1 cellular context compared by ENCODE assay signal in the genomic region with DNA sequence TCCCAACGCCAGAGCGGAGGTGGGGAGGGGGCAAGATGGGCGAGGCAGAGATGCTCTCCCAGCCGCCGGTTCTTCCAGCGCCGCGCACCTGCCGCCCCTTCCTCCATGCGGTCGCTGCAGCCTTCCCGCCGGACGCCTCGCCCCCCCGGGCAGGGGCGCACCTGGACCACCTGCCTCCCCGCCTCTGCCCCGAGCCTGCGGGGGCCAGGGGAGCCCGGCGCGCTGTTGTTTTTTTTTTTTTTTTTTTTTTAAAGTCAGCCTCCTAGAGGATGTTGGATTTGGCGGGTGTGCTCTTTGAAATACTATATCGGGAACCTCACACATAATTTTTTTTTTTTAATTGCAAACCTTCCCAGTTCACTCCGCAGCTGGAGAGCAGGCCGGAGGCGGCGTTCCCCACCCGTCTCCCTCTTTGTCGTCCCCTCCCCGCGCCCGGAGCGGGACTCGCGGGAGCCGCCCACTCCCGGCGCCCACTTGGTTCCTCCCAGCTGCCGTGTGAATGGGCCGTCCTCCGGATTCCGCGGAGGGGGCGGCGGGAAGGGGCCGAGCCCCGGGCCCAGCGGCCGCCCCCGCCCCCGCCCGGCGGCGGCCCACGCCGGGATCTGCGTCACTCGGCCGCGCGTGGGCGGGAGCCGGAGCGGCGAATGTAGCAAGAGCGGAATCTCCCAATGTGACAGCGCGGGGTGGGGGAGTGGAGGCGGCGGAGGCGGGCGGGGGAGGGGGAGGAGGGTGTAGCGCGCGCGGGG.
TF ChIP-seq lines count a peak whose summit lies in the region.

No MANE protein-coding gene starts in this region.

TF ChIP-seq in GM12878, 131 proteins besides CTCF, POLR2A, EP300 and RAD21 (continued from another document and continues in another):
- TF ChIP-seq, protein P1, sequence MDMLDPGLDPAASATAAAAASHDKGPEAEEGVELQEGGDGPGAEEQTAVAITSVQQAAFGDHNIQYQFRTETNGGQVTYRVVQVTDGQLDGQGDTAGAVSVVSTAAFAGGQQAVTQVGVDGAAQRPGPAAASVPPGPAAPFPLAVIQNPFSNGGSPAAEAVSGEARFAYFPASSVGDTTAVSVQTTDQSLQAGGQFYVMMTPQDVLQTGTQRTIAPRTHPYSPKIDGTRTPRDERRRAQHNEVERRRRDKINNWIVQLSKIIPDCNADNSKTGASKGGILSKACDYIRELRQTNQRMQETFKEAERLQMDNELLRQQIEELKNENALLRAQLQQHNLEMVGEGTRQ (IDR thresholded peaks at IDR 0.05; ENCODE audit: borderline replicate concordance, low read depth, low read length): no peak
- TF ChIP-seq SP1 (IDR thresholded peaks at IDR 0.05; ENCODE audit: low read depth, low read length) (no peak), BCL11A (IDR thresholded peaks at IDR 0.05; ENCODE audit: low read depth, low read length) (peak; percentile 54), POLR2AphosphoS2 (IDR thresholded peaks at IDR 0.05; ENCODE audit: low read depth, low read length) (no peak), GATAD2B (conservative IDR thresholded peaks at IDR 0.05; ENCODE audit: low read depth) (peak; percentile 36; the same call in 1 of the 2 replicates), CREM (IDR thresholded peaks at IDR 0.05; ENCODE audit: low read depth) (peak; percentile 74), MYB (IDR thresholded peaks at IDR 0.05; ENCODE audit: borderline replicate concordance, low read depth, low read length) (no peak), BACH1 (IDR thresholded peaks at IDR 0.05; ENCODE audit: borderline replicate concordance) (peak; percentile 91), PAX8 (IDR thresholded peaks at IDR 0.05) (no peak), IKZF2 (IDR thresholded peaks at IDR 0.05) (peak; percentile 24 to 46; a peak in 2 of 4 replicates), TBL1XR1 (IDR thresholded peaks at IDR 0.05; ENCODE audit: low read depth, low read length) (no peak), TCF12 (IDR thresholded peaks at IDR 0.05; ENCODE audit: low read depth, low read length) (peak; percentile 74), ZNF217 (IDR thresholded peaks at IDR 0.05) (no peak), MEF2B (IDR thresholded peaks at IDR 0.05; ENCODE audit: partially characterized antibody, poor library complexity, severe bottlenecking) (no peak), DPF2 (IDR thresholded peaks at IDR 0.05) (peak; percentile 82), CHD1 (IDR thresholded peaks at IDR 0.05; ENCODE audit: low read depth, low read length) (0 out of 2 replicates have a peak, but pooled peaks have one; percentile 83), JUND (IDR thresholded peaks at IDR 0.05; ENCODE audit: low read depth, low read length) (peak; percentile 79; the same call in 1 of the 2 replicates), CHD2 (IDR thresholded peaks at IDR 0.05; ENCODE audit: borderline replicate concordance, low read depth, low read length) (peak; percentile 32; the same call in 1 of the 2 replicates), KAT2A (conservative IDR thresholded peaks at IDR 0.05; ENCODE audit: control insufficient read depth, low read depth, low read length) (no peak), TCF3 (IDR thresholded peaks at IDR 0.05; ENCODE audit: borderline replicate concordance, insufficient read depth, low read depth, low read length) (0 out of 2 replicates have a peak, but pooled peaks have one; percentile 48), TARDBP (IDR thresholded peaks at IDR 0.05; ENCODE audit: borderline replicate concordance) (0 out of 2 replicates have a peak, but pooled peaks have one; percentile 43), BHLHE40 (IDR thresholded peaks at IDR 0.05; ENCODE audit: borderline replicate concordance in 1 of 2, low read depth in 2 of 2, low read length in 1 of 2) (peak; percentile 76 to 77), CREB1 (IDR thresholded peaks at IDR 0.05; ENCODE audit: low read depth) (peak; percentile 68), MEF2A (IDR thresholded peaks at IDR 0.05; ENCODE audit: insufficient read depth, low read depth, low read length) (peak; percentile 59; the same call in 1 of the 2 replicates), POU2F2 (IDR thresholded peaks at IDR 0.05; ENCODE audit: borderline replicate concordance, low read depth, low read length) (peak; percentile 8; the same call in 1 of the 3 replicates), SMARCA5 (IDR thresholded peaks at IDR 0.05) (peak; percentile 38), ZSCAN29 (IDR thresholded peaks at IDR 0.05) (0 out of 2 replicates have a peak, but pooled peaks have one; percentile 64), RB1 (IDR thresholded peaks at IDR 0.05; ENCODE audit: borderline replicate concordance) (0 out of 2 replicates have a peak, but pooled peaks have one; percentile 12), ASH2L (IDR thresholded peaks at IDR 0.05; ENCODE audit: borderline replicate concordance, low read depth) (no peak), KLF5 (IDR thresholded peaks at IDR 0.05; ENCODE audit: partially characterized antibody) (peak; percentile 91), HDAC6 (IDR thresholded peaks at IDR 0.05; ENCODE audit: unreplicated experiment) (no peak), ZNF207 (IDR thresholded peaks at IDR 0.05; ENCODE audit: borderline replicate concordance) (peak; percentile 45; the same call in 1 of the 2 replicates), CBFB (IDR thresholded peaks at IDR 0.05; ENCODE audit: low read depth) (no peak), ATF7 (IDR thresholded peaks at IDR 0.05; ENCODE audit: low read depth) (peak; percentile 89)
- TF ChIP-seq, protein P2, sequence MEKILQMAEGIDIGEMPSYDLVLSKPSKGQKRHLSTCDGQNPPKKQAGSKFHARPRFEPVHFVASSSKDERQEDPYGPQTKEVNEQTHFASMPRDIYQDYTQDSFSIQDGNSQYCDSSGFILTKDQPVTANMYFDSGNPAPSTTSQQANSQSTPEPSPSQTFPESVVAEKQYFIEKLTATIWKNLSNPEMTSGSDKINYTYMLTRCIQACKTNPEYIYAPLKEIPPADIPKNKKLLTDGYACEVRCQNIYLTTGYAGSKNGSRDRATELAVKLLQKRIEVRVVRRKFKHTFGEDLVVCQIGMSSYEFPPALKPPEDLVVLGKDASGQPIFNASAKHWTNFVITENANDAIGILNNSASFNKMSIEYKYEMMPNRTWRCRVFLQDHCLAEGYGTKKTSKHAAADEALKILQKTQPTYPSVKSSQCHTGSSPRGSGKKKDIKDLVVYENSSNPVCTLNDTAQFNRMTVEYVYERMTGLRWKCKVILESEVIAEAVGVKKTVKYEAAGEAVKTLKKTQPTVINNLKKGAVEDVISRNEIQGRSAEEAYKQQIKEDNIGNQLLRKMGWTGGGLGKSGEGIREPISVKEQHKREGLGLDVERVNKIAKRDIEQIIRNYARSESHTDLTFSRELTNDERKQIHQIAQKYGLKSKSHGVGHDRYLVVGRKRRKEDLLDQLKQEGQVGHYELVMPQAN (conservative IDR thresholded peaks at IDR 0.05): peak; percentile 42; the same call in 1 of the 2 replicates
- TF ChIP-seq, protein P3, sequence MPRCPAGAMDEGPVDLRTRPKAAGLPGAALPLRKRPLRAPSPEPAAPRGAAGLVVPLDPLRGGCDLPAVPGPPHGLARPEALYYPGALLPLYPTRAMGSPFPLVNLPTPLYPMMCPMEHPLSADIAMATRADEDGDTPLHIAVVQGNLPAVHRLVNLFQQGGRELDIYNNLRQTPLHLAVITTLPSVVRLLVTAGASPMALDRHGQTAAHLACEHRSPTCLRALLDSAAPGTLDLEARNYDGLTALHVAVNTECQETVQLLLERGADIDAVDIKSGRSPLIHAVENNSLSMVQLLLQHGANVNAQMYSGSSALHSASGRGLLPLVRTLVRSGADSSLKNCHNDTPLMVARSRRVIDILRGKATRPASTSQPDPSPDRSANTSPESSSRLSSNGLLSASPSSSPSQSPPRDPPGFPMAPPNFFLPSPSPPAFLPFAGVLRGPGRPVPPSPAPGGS (IDR thresholded peaks at IDR 0.05; ENCODE audit: borderline replicate concordance, insufficient read depth, low read depth, low read length, poor library complexity, severe bottlenecking): peak; percentile 12
- TF ChIP-seq, protein P4, sequence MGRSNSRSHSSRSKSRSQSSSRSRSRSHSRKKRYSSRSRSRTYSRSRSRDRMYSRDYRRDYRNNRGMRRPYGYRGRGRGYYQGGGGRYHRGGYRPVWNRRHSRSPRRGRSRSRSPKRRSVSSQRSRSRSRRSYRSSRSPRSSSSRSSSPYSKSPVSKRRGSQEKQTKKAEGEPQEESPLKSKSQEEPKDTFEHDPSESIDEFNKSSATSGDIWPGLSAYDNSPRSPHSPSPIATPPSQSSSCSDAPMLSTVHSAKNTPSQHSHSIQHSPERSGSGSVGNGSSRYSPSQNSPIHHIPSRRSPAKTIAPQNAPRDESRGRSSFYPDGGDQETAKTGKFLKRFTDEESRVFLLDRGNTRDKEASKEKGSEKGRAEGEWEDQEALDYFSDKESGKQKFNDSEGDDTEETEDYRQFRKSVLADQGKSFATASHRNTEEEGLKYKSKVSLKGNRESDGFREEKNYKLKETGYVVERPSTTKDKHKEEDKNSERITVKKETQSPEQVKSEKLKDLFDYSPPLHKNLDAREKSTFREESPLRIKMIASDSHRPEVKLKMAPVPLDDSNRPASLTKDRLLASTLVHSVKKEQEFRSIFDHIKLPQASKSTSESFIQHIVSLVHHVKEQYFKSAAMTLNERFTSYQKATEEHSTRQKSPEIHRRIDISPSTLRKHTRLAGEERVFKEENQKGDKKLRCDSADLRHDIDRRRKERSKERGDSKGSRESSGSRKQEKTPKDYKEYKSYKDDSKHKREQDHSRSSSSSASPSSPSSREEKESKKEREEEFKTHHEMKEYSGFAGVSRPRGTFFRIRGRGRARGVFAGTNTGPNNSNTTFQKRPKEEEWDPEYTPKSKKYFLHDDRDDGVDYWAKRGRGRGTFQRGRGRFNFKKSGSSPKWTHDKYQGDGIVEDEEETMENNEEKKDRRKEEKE (IDR thresholded peaks at IDR 0.05): peak; percentile 74; the same call in 1 of the 2 replicates
- TF ChIP-seq, protein P5, sequence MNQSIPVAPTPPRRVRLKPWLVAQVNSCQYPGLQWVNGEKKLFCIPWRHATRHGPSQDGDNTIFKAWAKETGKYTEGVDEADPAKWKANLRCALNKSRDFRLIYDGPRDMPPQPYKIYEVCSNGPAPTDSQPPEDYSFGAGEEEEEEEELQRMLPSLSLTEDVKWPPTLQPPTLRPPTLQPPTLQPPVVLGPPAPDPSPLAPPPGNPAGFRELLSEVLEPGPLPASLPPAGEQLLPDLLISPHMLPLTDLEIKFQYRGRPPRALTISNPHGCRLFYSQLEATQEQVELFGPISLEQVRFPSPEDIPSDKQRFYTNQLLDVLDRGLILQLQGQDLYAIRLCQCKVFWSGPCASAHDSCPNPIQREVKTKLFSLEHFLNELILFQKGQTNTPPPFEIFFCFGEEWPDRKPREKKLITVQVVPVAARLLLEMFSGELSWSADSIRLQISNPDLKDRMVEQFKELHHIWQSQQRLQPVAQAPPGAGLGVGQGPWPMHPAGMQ (IDR thresholded peaks at IDR 0.05; ENCODE audit: borderline replicate concordance): no peak
- TF ChIP-seq, protein P6, sequence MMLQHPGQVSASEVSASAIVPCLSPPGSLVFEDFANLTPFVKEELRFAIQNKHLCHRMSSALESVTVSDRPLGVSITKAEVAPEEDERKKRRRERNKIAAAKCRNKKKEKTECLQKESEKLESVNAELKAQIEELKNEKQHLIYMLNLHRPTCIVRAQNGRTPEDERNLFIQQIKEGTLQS (IDR thresholded peaks at IDR 0.05; ENCODE audit: borderline replicate concordance, extremely low read depth, low read depth, low read length): no peak
- TF ChIP-seq, protein P7, sequence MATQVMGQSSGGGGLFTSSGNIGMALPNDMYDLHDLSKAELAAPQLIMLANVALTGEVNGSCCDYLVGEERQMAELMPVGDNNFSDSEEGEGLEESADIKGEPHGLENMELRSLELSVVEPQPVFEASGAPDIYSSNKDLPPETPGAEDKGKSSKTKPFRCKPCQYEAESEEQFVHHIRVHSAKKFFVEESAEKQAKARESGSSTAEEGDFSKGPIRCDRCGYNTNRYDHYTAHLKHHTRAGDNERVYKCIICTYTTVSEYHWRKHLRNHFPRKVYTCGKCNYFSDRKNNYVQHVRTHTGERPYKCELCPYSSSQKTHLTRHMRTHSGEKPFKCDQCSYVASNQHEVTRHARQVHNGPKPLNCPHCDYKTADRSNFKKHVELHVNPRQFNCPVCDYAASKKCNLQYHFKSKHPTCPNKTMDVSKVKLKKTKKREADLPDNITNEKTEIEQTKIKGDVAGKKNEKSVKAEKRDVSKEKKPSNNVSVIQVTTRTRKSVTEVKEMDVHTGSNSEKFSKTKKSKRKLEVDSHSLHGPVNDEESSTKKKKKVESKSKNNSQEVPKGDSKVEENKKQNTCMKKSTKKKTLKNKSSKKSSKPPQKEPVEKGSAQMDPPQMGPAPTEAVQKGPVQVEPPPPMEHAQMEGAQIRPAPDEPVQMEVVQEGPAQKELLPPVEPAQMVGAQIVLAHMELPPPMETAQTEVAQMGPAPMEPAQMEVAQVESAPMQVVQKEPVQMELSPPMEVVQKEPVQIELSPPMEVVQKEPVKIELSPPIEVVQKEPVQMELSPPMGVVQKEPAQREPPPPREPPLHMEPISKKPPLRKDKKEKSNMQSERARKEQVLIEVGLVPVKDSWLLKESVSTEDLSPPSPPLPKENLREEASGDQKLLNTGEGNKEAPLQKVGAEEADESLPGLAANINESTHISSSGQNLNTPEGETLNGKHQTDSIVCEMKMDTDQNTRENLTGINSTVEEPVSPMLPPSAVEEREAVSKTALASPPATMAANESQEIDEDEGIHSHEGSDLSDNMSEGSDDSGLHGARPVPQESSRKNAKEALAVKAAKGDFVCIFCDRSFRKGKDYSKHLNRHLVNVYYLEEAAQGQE (IDR thresholded peaks at IDR 0.05; ENCODE audit: low read depth, low read length): peak; percentile 19; the same call in 1 of the 2 replicates
- TF ChIP-seq, protein P8, sequence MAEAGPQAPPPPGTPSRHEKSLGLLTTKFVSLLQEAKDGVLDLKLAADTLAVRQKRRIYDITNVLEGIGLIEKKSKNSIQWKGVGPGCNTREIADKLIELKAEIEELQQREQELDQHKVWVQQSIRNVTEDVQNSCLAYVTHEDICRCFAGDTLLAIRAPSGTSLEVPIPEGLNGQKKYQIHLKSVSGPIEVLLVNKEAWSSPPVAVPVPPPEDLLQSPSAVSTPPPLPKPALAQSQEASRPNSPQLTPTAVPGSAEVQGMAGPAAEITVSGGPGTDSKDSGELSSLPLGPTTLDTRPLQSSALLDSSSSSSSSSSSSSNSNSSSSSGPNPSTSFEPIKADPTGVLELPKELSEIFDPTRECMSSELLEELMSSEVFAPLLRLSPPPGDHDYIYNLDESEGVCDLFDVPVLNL (IDR thresholded peaks at IDR 0.05; ENCODE audit: low read depth, low read length): no peak
- TF ChIP-seq, protein P9, sequence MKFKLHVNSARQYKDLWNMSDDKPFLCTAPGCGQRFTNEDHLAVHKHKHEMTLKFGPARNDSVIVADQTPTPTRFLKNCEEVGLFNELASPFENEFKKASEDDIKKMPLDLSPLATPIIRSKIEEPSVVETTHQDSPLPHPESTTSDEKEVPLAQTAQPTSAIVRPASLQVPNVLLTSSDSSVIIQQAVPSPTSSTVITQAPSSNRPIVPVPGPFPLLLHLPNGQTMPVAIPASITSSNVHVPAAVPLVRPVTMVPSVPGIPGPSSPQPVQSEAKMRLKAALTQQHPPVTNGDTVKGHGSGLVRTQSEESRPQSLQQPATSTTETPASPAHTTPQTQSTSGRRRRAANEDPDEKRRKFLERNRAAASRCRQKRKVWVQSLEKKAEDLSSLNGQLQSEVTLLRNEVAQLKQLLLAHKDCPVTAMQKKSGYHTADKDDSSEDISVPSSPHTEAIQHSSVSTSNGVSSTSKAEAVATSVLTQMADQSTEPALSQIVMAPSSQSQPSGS (IDR thresholded peaks at IDR 0.05; ENCODE audit: low read length): no peak
- TF ChIP-seq, protein P10, sequence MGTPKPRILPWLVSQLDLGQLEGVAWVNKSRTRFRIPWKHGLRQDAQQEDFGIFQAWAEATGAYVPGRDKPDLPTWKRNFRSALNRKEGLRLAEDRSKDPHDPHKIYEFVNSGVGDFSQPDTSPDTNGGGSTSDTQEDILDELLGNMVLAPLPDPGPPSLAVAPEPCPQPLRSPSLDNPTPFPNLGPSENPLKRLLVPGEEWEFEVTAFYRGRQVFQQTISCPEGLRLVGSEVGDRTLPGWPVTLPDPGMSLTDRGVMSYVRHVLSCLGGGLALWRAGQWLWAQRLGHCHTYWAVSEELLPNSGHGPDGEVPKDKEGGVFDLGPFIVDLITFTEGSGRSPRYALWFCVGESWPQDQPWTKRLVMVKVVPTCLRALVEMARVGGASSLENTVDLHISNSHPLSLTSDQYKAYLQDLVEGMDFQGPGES (IDR thresholded peaks at IDR 0.05): no peak
